26 cellular contexts compared by ENCODE assay signal in the genomic region with DNA sequence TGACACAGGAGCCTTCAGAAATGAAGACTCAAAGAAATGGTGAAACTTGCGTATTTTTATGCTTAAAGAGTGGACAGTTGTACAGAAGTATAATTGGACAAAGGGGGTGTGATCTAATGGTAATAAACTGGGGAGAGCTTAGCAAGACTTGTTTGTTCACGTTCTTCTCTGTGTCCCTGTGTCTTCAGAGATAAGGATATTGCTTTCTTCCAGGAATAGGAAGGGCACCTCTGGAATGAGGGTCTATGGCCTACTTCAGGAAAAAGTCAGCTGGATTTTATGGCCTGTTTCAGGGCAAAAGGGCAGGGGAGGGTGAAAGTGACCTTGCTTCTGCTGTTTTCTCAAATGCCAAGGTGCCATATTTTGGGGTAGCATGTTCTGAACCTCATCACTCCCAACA. TPM values are rescaled to one million over a fixed set of nuclear protein-coding genes. Genes with fewer than 3 reads are reported as not detected.
A peak's percentile ranks its signal among the peaks of the same experiment; 100 is the strongest.
DNase-seq lines count a peak whose midpoint lies in the region; ATAC-seq, FAIRE-seq and TF ChIP-seq lines count a peak whose summit lies in the region.
"Had no signal": no experiment of that assay in that cellular context is flagged by ENCODE, and none has a peak within 500 bp of the region (broad histone marks: within the 10 kb centered on the region; RNA-seq: fewer than 3 reads in every experiment).

No MANE protein-coding gene starts in this region.

- no peak for ATAC-seq in GM18519 (IDR thresholded peaks at IDR 0.05; ENCODE audit: low FRiP score, unreplicated experiment)
- no peak for ATAC-seq in HG03520 (IDR thresholded peaks at IDR 0.05; ENCODE audit: unreplicated experiment)

- intact Hi-C loops in endothelial cell of umbilical vein (cut with micrococcal nuclease), result loop anchor here (5.0 kb wide), 3 partner anchors 485 to 950 kb away; a partner anchor contains a TSS

- BruUV-seq in endothelial cell of umbilical vein (replicated peaks; lab: Mats Ljungman, UMichigan), result no TSS peak

- H3K27me3 ChIP-seq in endothelial cell of umbilical vein (ENCODE audit: control insufficient read depth in 2 of 2, insufficient read depth in 2 of 2, low read length in 2 of 2) (no peaks in the 10 kb centered on the region), mesenchymal stem cell (ENCODE audit: control insufficient read depth in 1 of 2, insufficient read depth in 1 of 2, low read length in 2 of 2) (peaks cover 0 to 14% of the 10 kb centered on the region in 2 experiments), smooth muscle cell (ENCODE audit: low read depth) (no peaks in the 10 kb centered on the region)
- H3K27me3 ChIP-seq: BE2C, BLaER1 had no signal

- no peaks in the 10 kb centered on the region for H4K20me1 ChIP-seq in endothelial cell of umbilical vein (replicated peaks; ENCODE audit: control insufficient read depth, extremely low read depth, insufficient read depth, low read length)
- no peaks in the 10 kb centered on the region for H4K20me1 ChIP-seq in smooth muscle cell (ENCODE audit: low read depth)
- H4K20me1 ChIP-seq: BLaER1 had no signal

- H3K27ac ChIP-seq in VCaP, result peak overlapping the region; percentile 18
- H3K27ac ChIP-seq in endothelial cell of umbilical vein (ENCODE audit: insufficient read depth, low read depth, low read length), result no peak overlapping the region
- no peak overlapping the region for H3K27ac ChIP-seq in mesenchymal stem cell (ENCODE audit: low read length, poor library complexity, severe bottlenecking)
- H3K27ac ChIP-seq in smooth muscle cell (ENCODE audit: low read depth), result peak overlapping the region; percentile 4
- H3K27ac ChIP-seq: BLaER1 had no signal

- H3K9me3 ChIP-seq in endothelial cell of umbilical vein (replicated peaks; ENCODE audit: control insufficient read depth, insufficient read depth, low read length), result no peaks in the 10 kb centered on the region
- no peaks in the 10 kb centered on the region for H3K9me3 ChIP-seq in mesenchymal stem cell (ENCODE audit: control insufficient read depth, low read length)
- H3K9me3 ChIP-seq in smooth muscle cell (replicated peaks; ENCODE audit: low read depth), result no peaks in the 10 kb centered on the region
- H3K9me3 ChIP-seq: BE2C, Caco-2 had no signal

- H4K91ac ChIP-seq in mesenchymal stem cell (ENCODE audit: low read length), result peak overlapping the region; percentile 18

- peak; percentile 4 for DNase-seq in endothelial cell of umbilical vein (ENCODE audit: low read depth, low spot score)
- DNase-seq in mesenchymal stem cell, result no peak
- no peak for DNase-seq in smooth muscle cell (lab: John Stamatoyannopoulos, UW; ENCODE audit: unreplicated experiment)
- no peak for DNase-seq in HEK293T (ENCODE audit: extremely low spot score)
- no peak for DNase-seq in glomerular visceral epithelial cell (ENCODE audit: extremely low spot score)
- DNase-seq: 8988T; ACHN; BE2C; C1 segment of cervical spinal cord; Caco-2; Calu3; CD4-positive, alpha-beta memory T cell; CD4-positive, CD25-positive, alpha-beta regulatory T cell; DMS79 treated with DMSO at 0.1 percent for 48 hours; GF-D8 had no signal

- no peak for TF ChIP-seq POLR2A in endothelial cell of umbilical vein (IDR thresholded peaks at IDR 0.05; ENCODE audit: low read depth, low read length)

- no peaks in the 10 kb centered on the region for H3K9me1 ChIP-seq in endothelial cell of umbilical vein (replicated peaks; ENCODE audit: control insufficient read depth, extremely low read depth, insufficient read depth, low read length)

- no peak overlapping the region for H2AK5ac ChIP-seq in mesenchymal stem cell (ENCODE audit: low read length, severe bottlenecking)

- no peak overlapping the region for H2BK5ac ChIP-seq in mesenchymal stem cell (ENCODE audit: low read depth, low read length, poor library complexity, severe bottlenecking)

- no peak overlapping the region for H3K4me2 ChIP-seq in endothelial cell of umbilical vein (ENCODE audit: insufficient read depth, low read length)
- no peak overlapping the region for H3K4me2 ChIP-seq in mesenchymal stem cell (ENCODE audit: low read length, poor library complexity, severe bottlenecking)
- peak overlapping the region; percentile 61 for H3K4me2 ChIP-seq in smooth muscle cell
- H3K4me2 ChIP-seq: BLaER1 had no signal

- H3K4me3 ChIP-seq in endothelial cell of umbilical vein (replicated peaks in 1 of 3; ENCODE audit: insufficient read depth in 1 of 3, low read depth in 1 of 3, low read length in 3 of 3), result no peak overlapping the region
- H3K4me3 ChIP-seq in mesenchymal stem cell (ENCODE audit: insufficient read depth in 1 of 2, low read depth in 1 of 2, low read length in 2 of 2), result no peak overlapping the region
- no peak overlapping the region for H3K4me3 ChIP-seq in smooth muscle cell
- H3K4me3 ChIP-seq: BLaER1 had no signal

- peaks cover 12% of the 10 kb centered on the region for H3K4me1 ChIP-seq in endothelial cell of umbilical vein (ENCODE audit: control insufficient read depth, extremely low read depth, insufficient read depth, low read length)
- H3K4me1 ChIP-seq in mesenchymal stem cell (ENCODE audit: control insufficient read depth, insufficient read depth, low read depth, low read length), result peaks cover 7% of the 10 kb centered on the region
- H3K4me1 ChIP-seq in smooth muscle cell (ENCODE audit: low read depth), result peaks cover 4% of the 10 kb centered on the region
- H3K4me1 ChIP-seq: BE2C, BLaER1 had no signal

- 54% methylated on average over 2 of the region's 2 CpGs for WGBS in mesenchymal stem cell
- 58% methylated on average over 2 of the region's 2 CpGs for WGBS in smooth muscle cell (ENCODE audit: low lambda C conversion rate)

- H3K9ac ChIP-seq in endothelial cell of umbilical vein (replicated peaks; ENCODE audit: extremely low read depth, insufficient read depth, low read length) (no peak overlapping the region), mesenchymal stem cell (ENCODE audit: low read length) (no peak overlapping the region), smooth muscle cell (ENCODE audit: low read depth) (no peak overlapping the region)
- H3K9ac ChIP-seq: BLaER1 had no signal

- peak overlapping the region in 1 of 2 experiments; percentile 28 for H3K18ac ChIP-seq in mesenchymal stem cell (ENCODE audit: low read depth in 1 of 2, low read length in 2 of 2)

- H3K79me1 ChIP-seq in mesenchymal stem cell (replicated peaks; ENCODE audit: low read length, poor library complexity, severe bottlenecking), result no peaks in the 10 kb centered on the region

- H2BK120ac ChIP-seq in mesenchymal stem cell (ENCODE audit: low read depth, low read length), result no peak overlapping the region

- POLR2A ChIA-PET in endothelial cell of umbilical vein (lab: Charles Lee), result no interaction called here
- POLR2A ChIA-PET in HEK293T (lab: Yijun Ruan, JAX), result interaction anchor here (0.8 kb wide), 1 partner anchor 101 kb away, joined by 3 read pairs; a partner anchor contains a TSS

- H2BK15ac ChIP-seq in mesenchymal stem cell (ENCODE audit: low read depth, poor library complexity, severe bottlenecking), result no peak overlapping the region

- H4K8ac ChIP-seq in mesenchymal stem cell (ENCODE audit: low read length), result no peak overlapping the region

- peak overlapping the region; percentile 26 to 77 for H3K4ac ChIP-seq in mesenchymal stem cell (ENCODE audit: low read depth in 1 of 2, low read length in 2 of 2)

- no peak overlapping the region for H2AFZ ChIP-seq in endothelial cell of umbilical vein (ENCODE audit: low read depth, low read length)
- H2AFZ ChIP-seq in mesenchymal stem cell (ENCODE audit: low read depth, low read length), result no peak overlapping the region
- H2AFZ ChIP-seq in smooth muscle cell (ENCODE audit: low read depth), result no peak overlapping the region

- H3K23ac ChIP-seq in mesenchymal stem cell (ENCODE audit: low read length in 2 of 2), result no peak overlapping the region

- H3K36me3 ChIP-seq in endothelial cell of umbilical vein (ENCODE audit: control insufficient read depth in 2 of 2, extremely low read depth in 1 of 2, insufficient read depth in 2 of 2, low read length in 2 of 2) (no peaks in the 10 kb centered on the region), mesenchymal stem cell (ENCODE audit: control insufficient read depth in 1 of 2, insufficient read depth in 2 of 2, low read depth in 1 of 2, low read length in 2 of 2) (no peaks in the 10 kb centered on the region), smooth muscle cell (ENCODE audit: low read depth) (no peaks in the 10 kb centered on the region)
- H3K36me3 ChIP-seq: BE2C, BLaER1 had no signal

- peaks cover 8% of the 10 kb centered on the region for H3F3A ChIP-seq in smooth muscle cell (ENCODE audit: low read depth)

- FAIRE-seq in endothelial cell of umbilical vein (lab: Jason Lieb, UNC), result no peak
- FAIRE-seq: A204.1, D721Med, G401.6, GM12891 had no signal

- CTCF ChIA-PET in endothelial cell of umbilical vein (lab: Charles Lee) (interaction anchor here (3.8 kb wide), 1 partner anchor 15 kb away, joined by 31 read pairs; no protein-coding TSS in a partner anchor), HEK293T (lab: Yijun Ruan, JAX) (interaction anchor here (0.8 kb wide), 1 partner anchor 18 kb away, joined by 3 read pairs; no protein-coding TSS in a partner anchor)

- H3K79me2 ChIP-seq in endothelial cell of umbilical vein (ENCODE audit: control insufficient read depth, insufficient read depth, low read length), result no peaks in the 10 kb centered on the region
- no peaks in the 10 kb centered on the region for H3K79me2 ChIP-seq in smooth muscle cell (ENCODE audit: low read depth)

- peak overlapping the region in 1 of 2 experiments; percentile 42 for H2BK12ac ChIP-seq in mesenchymal stem cell (ENCODE audit: low read length in 2 of 2)

- TF ChIP-seq CTCF in VCaP (conservative IDR thresholded peaks at IDR 0.05) (no peak), endothelial cell of umbilical vein (IDR thresholded peaks at IDR 0.05; ENCODE audit: extremely low read depth in 1 of 2, insufficient read depth in 1 of 2, low read depth in 1 of 2, low read length in 2 of 2) (no peak), smooth muscle cell (IDR thresholded peaks at IDR 0.05; ENCODE audit: borderline replicate concordance, insufficient read depth, poor library complexity, severe bottlenecking) (no peak)

- dilution Hi-C loops in endothelial cell of umbilical vein (cut with MboI; ENCODE audit: extremely low pct_ligation_motif_present, low sequenced_read_pairs), result no loop called here

- H3K14ac ChIP-seq in mesenchymal stem cell (ENCODE audit: low read length in 2 of 2), result no peak overlapping the region

TF ChIP-seq in HEK293T, 16 proteins besides CTCF, POLR2A, EP300 and RAD21 (continues in another document):
- TF ChIP-seq SP1 (IDR thresholded peaks at IDR 0.05), result no peak

RNA-seq across cellular contexts. Expression of a gene that starts 4.5 kb away (rescaled TPM):
- total RNA-seq in endothelial cell of umbilical vein, result not detected in 2 replicates
- polyA plus RNA-seq in endothelial cell of umbilical vein, result not detected in 2 replicates
- polyA plus RNA-seq in endothelial cell of umbilical vein (2011; cell fraction: cytosol; rRNA removed), result not detected in 2 replicates
- not detected in 2 replicates for polyA plus RNA-seq in endothelial cell of umbilical vein (2011; cell fraction: nucleus; rRNA removed)
- not detected in 2 replicates for polyA plus RNA-seq in endothelial cell of umbilical vein (2012)
- not detected in 2 replicates for polyA minus RNA-seq in endothelial cell of umbilical vein
- not detected for polyA minus RNA-seq in endothelial cell of umbilical vein (2011; cell fraction: cytosol; rRNA and poly(A)+ RNA removed)
- polyA minus RNA-seq in endothelial cell of umbilical vein (2011; cell fraction: nucleus; rRNA and poly(A)+ RNA removed), result not detected in 2 replicates
- not detected for polyA plus RNA-seq in mesenchymal stem cell (2013, experiment 1 of 2)
- polyA plus RNA-seq in mesenchymal stem cell (2013, experiment 2 of 2), result not detected
- total RNA-seq in smooth muscle cell, result not detected in 2 replicates
- polyA plus RNA-seq in smooth muscle cell, result not detected in 2 replicates
- total RNA-seq: A673; Caco-2; Calu3; CD4-positive, alpha-beta memory T cell; CD4-positive, CD25-positive, alpha-beta regulatory T cell had no signal
- polyA plus RNA-seq: AG04450; CD14-positive monocyte; CD4-positive, alpha-beta memory T cell; CD4-positive, CD25-positive, alpha-beta regulatory T cell had no signal

Comparison
In these comparisons a context has a peak if more than half of its experiments do, and no peak if none do; other contexts are left out.
1. H3K27ac ChIP-seq: peak in VCaP (single experiment) and smooth muscle cell (single experiment); none in endothelial cell of umbilical vein (single experiment) and mesenchymal stem cell (single experiment).